1 cellular context compared by ENCODE assay signal in genomic region chr17:75576661-75577060, GRCh38.
TF ChIP-seq lines count a peak whose summit lies in the region.

No MANE protein-coding gene starts in this region.

TF ChIP-seq in HepG2, 621 proteins besides CTCF, POLR2A, EP300 and RAD21 (continued from another document and continues in another):
- TF ChIP-seq NCOR1 (IDR thresholded peaks at IDR 0.05; ENCODE audit: borderline replicate concordance, low read length): peak; percentile 66; the same call in 1 of the 2 replicates
- TF ChIP-seq ZNF776 (CRISPR knock-in tag; IDR thresholded peaks at IDR 0.05): no peak
- TF ChIP-seq TOPORS (CRISPR knock-in tag; IDR thresholded peaks at IDR 0.05): no peak
- TF ChIP-seq ZMYM2 (CRISPR knock-in tag; IDR thresholded peaks at IDR 0.05): peak; percentile 46; the same call in 1 of the 2 replicates
- TF ChIP-seq RFX3 (CRISPR knock-in tag; IDR thresholded peaks at IDR 0.05): no peak
- TF ChIP-seq KMT2B (CRISPR knock-in tag; IDR thresholded peaks at IDR 0.05): no peak
- TF ChIP-seq POGK (CRISPR knock-in tag; conservative IDR thresholded peaks at IDR 0.05): peak; percentile 28; the same call in 1 of the 2 replicates
- TF ChIP-seq CENPT (CRISPR knock-in tag; IDR thresholded peaks at IDR 0.05; ENCODE audit: low read depth): no peak
- TF ChIP-seq CCAR2 (optimal IDR thresholded peaks at IDR 0.05; ENCODE audit: low read depth, low read length): no peak
- TF ChIP-seq ZBTB26 (CRISPR knock-in tag; IDR thresholded peaks at IDR 0.05; ENCODE audit: borderline replicate concordance): no peak
- no peak for TF ChIP-seq ZNF563 (CRISPR knock-in tag; IDR thresholded peaks at IDR 0.05)
- TF ChIP-seq ZNF614 (CRISPR knock-in tag; IDR thresholded peaks at IDR 0.05; ENCODE audit: borderline replicate concordance): peak; percentile 90
- TF ChIP-seq SYNCRIP (IDR thresholded peaks at IDR 0.05; ENCODE audit: insufficient read depth, low read depth, low read length): no peak
- peak; percentile 25; the same call in 1 of the 2 replicates for TF ChIP-seq ZBTB20 (CRISPR knock-in tag; IDR thresholded peaks at IDR 0.05; ENCODE audit: borderline replicate concordance, low read depth)
- no peak; the same call in 1 of the 2 replicates for TF ChIP-seq NR2C2 (CRISPR knock-in tag; IDR thresholded peaks at IDR 0.05; ENCODE audit: borderline replicate concordance)
- no peak for TF ChIP-seq ZNF414 (CRISPR knock-in tag; IDR thresholded peaks at IDR 0.05)
- TF ChIP-seq SMAD9 (CRISPR knock-in tag; IDR thresholded peaks at IDR 0.05): no peak
- TF ChIP-seq DPF2 (CRISPR knock-in tag; IDR thresholded peaks at IDR 0.05; ENCODE audit: borderline replicate concordance, low read depth): peak; percentile 62; the same call in 1 of the 2 replicates
- TF ChIP-seq ZNF143 (CRISPR knock-in tag; IDR thresholded peaks at IDR 0.05): no peak
- 0 out of 2 replicates have a peak, but pooled peaks have one; percentile 22 for TF ChIP-seq ZNF503 (CRISPR knock-in tag; IDR thresholded peaks at IDR 0.05)
- 0 out of 2 replicates have a peak, but pooled peaks have one; percentile 32 for TF ChIP-seq RNF2 (conservative IDR thresholded peaks at IDR 0.05; ENCODE audit: low read depth)
- no peak for TF ChIP-seq NONO (IDR thresholded peaks at IDR 0.05)
- no peak for TF ChIP-seq NONO (CRISPR knock-in tag; conservative IDR thresholded peaks at IDR 0.05)
- no peak for TF ChIP-seq ZNF317 (CRISPR knock-in tag; IDR thresholded peaks at IDR 0.05)
- peak; percentile 36; the same call in 1 of the 2 replicates for TF ChIP-seq ZNF574 (CRISPR knock-in tag; IDR thresholded peaks at IDR 0.05)
- 0 out of 2 replicates have a peak, but pooled peaks have one; percentile 42 for TF ChIP-seq PITX1 (CRISPR knock-in tag; IDR thresholded peaks at IDR 0.05)
- no peak for TF ChIP-seq SP140L (CRISPR knock-in tag; IDR thresholded peaks at IDR 0.05; ENCODE audit: borderline replicate concordance)
- no peak for TF ChIP-seq SRY (CRISPR knock-in tag; IDR thresholded peaks at IDR 0.05)
- no peak for TF ChIP-seq MBD4 (IDR thresholded peaks at IDR 0.05; ENCODE audit: borderline replicate concordance, low read length)
- TF ChIP-seq JARID2 (CRISPR knock-in tag; IDR thresholded peaks at IDR 0.05; ENCODE audit: insufficient replicate concordance): no peak
- no peak for TF ChIP-seq ZNF230 (CRISPR knock-in tag; IDR thresholded peaks at IDR 0.05)
- no peak for TF ChIP-seq ZNF800 (CRISPR knock-in tag; IDR thresholded peaks at IDR 0.05)
- TF ChIP-seq ZBTB38 (CRISPR knock-in tag; IDR thresholded peaks at IDR 0.05): peak; percentile 35; the same call in 1 of the 2 replicates
- 0 out of 2 replicates have a peak, but pooled peaks have one; percentile 21 for TF ChIP-seq NFYC (CRISPR knock-in tag; IDR thresholded peaks at IDR 0.05)
- no peak for TF ChIP-seq ZNF335 (CRISPR knock-in tag; IDR thresholded peaks at IDR 0.05)
- TF ChIP-seq MYNN (CRISPR knock-in tag; IDR thresholded peaks at IDR 0.05; ENCODE audit: low read depth): no peak
- TF ChIP-seq KDM2A (CRISPR knock-in tag; IDR thresholded peaks at IDR 0.05; ENCODE audit: borderline replicate concordance, low read depth): no peak
- TF ChIP-seq ZNF382 (CRISPR knock-in tag; IDR thresholded peaks at IDR 0.05; ENCODE audit: borderline replicate concordance): no peak
- peak; percentile 46; the same call in 1 of the 2 replicates for TF ChIP-seq ZNF33B (CRISPR knock-in tag; IDR thresholded peaks at IDR 0.05)
- TF ChIP-seq PBX3 (CRISPR knock-in tag; IDR thresholded peaks at IDR 0.05; ENCODE audit: borderline replicate concordance): no peak
- TF ChIP-seq MED1 (CRISPR knock-in tag; IDR thresholded peaks at IDR 0.05): peak; percentile 76
- TF ChIP-seq CBX2 (IDR thresholded peaks at IDR 0.05; ENCODE audit: low read depth, low read length): no peak
- TF ChIP-seq CBX2 (CRISPR knock-in tag; IDR thresholded peaks at IDR 0.05; ENCODE audit: low read depth): no peak
- TF ChIP-seq EED (CRISPR knock-in tag; IDR thresholded peaks at IDR 0.05): no peak
- TF ChIP-seq ARID3A (IDR thresholded peaks at IDR 0.05; ENCODE audit: low read depth, low read length): no peak
- TF ChIP-seq HMGXB4 (CRISPR knock-in tag; IDR thresholded peaks at IDR 0.05; ENCODE audit: borderline replicate concordance in 1 of 2, low read depth in 1 of 2): no peak; a peak in 1 of 4 replicates
- no peak for TF ChIP-seq RBM39 (IDR thresholded peaks at IDR 0.05; ENCODE audit: low read depth, low read length, poor library complexity, severe bottlenecking)
- TF ChIP-seq ZBTB39 (CRISPR knock-in tag; IDR thresholded peaks at IDR 0.05): no peak
- no peak for TF ChIP-seq ZNF674 (CRISPR knock-in tag; IDR thresholded peaks at IDR 0.05; ENCODE audit: low read depth)
- TF ChIP-seq ZNF432 (CRISPR knock-in tag; IDR thresholded peaks at IDR 0.05; ENCODE audit: borderline replicate concordance): no peak
- TF ChIP-seq ZNF747 (CRISPR knock-in tag; IDR thresholded peaks at IDR 0.05; ENCODE audit: borderline replicate concordance): no peak
- peak; percentile 74 for TF ChIP-seq NCOA2 (CRISPR knock-in tag; IDR thresholded peaks at IDR 0.05)
